In genomic region chr20:64225828-64226598, GRCh38 we compare ENCODE assay signal across 24 cellular contexts.
"Had no signal": no experiment of that assay in that cellular context is flagged by ENCODE, and none has a peak within 500 bp of the region (broad histone marks: within the 10 kb centered on the region; RNA-seq: fewer than 3 reads in every experiment).

No MANE protein-coding gene starts in this region.

- H3K4me3 Mint-ChIP-seq: activated CD4-positive, alpha-beta memory T cell treated with anti-CD3 and anti-CD28 coated beads for 36 hours; activated CD4-positive, alpha-beta T cell treated with anti-CD3 and anti-CD28 coated beads for 36 hours; brain; dendritic cell treated with granulocyte-macrophage colony-stimulating factor and Interleukin-4, amounts not matched to agents 40 ng/mL and 50 ng/mL, for 4 days; immature natural killer cell; neural crest cell; stimulated activated memory B cell treated with anti-CD40 and anti-IgM and Interleukin-4, amounts not matched to agents 10 μg/mL and 1 μg/mL and 100 μg/mL, for 72 hours; T-cell had no signal

- H3K9me3 Mint-ChIP-seq: activated CD4-positive, alpha-beta memory T cell treated with anti-CD3 and anti-CD28 coated beads for 36 hours; activated naive CD4-positive, alpha-beta T cell treated with anti-CD3 and anti-CD28 coated beads, Interleukin-2, amount 50 U/mL, for 72 hours; brain; dendritic cell treated with granulocyte-macrophage colony-stimulating factor and Interleukin-4, amounts not matched to agents 40 ng/mL and 50 ng/mL, for 4 days; immature natural killer cell; neural crest cell; stimulated activated memory B cell treated with anti-CD40 and anti-IgM and Interleukin-4, amounts not matched to agents 10 μg/mL and 1 μg/mL and 100 μg/mL, for 72 hours; T-cell had no signal

- ATAC-seq: activated CD4-positive, alpha-beta T cell treated with anti-CD3 and anti-CD28 coated beads for 36 hours; activated naive CD4-positive, alpha-beta T cell treated with anti-CD3 and anti-CD28 coated beads, Interleukin-2, amount 50 U/mL, for 72 hours; foreskin keratinocyte; psoas muscle; stimulated activated memory B cell treated with anti-CD40 and anti-IgM and Interleukin-4, amounts not matched to agents 10 μg/mL and 1 μg/mL and 100 μg/mL, for 72 hours; T-cell had no signal

- H3K4me1 Mint-ChIP-seq: stimulated activated memory B cell treated with anti-CD40 and anti-IgM and Interleukin-4, amounts not matched to agents 10 μg/mL and 1 μg/mL and 100 μg/mL, for 72 hours had no signal

- H3K27ac Mint-ChIP-seq: activated CD4-positive, alpha-beta memory T cell treated with anti-CD3 and anti-CD28 coated beads for 36 hours; activated CD4-positive, alpha-beta T cell treated with anti-CD3 and anti-CD28 coated beads for 36 hours; dendritic cell treated with granulocyte-macrophage colony-stimulating factor and Interleukin-4, amounts not matched to agents 40 ng/mL and 50 ng/mL, for 4 days; immature natural killer cell; stimulated activated memory B cell treated with anti-CD40 and anti-IgM and Interleukin-4, amounts not matched to agents 10 μg/mL and 1 μg/mL and 100 μg/mL, for 72 hours; T-cell had no signal

- H3K36me3 Mint-ChIP-seq: activated CD4-positive, alpha-beta memory T cell treated with anti-CD3 and anti-CD28 coated beads for 36 hours; activated naive CD4-positive, alpha-beta T cell treated with anti-CD3 and anti-CD28 coated beads, Interleukin-2, amount 50 U/mL, for 72 hours; immature natural killer cell; stimulated activated memory B cell treated with anti-CD40 and anti-IgM and Interleukin-4, amounts not matched to agents 10 μg/mL and 1 μg/mL and 100 μg/mL, for 72 hours; T-cell had no signal

- H3K4me3 ChIP-seq: lung, psoas muscle, sigmoid colon, SK-N-MC, transverse colon had no signal

- H3K27ac ChIP-seq: foreskin keratinocyte, psoas muscle, sigmoid colon, SK-N-MC, transverse colon had no signal

- DNase-seq: activated CD4-positive, alpha-beta memory T cell treated with anti-CD3 and anti-CD28 coated beads for 36 hours; activated CD4-positive, alpha-beta T cell treated with anti-CD3 and anti-CD28 coated beads for 36 hours; activated gamma-delta T cell; activated T-cell treated with anti-CD3 and anti-CD28 coated beads, Interleukin-2, amount 50 U/mL, for 48 hours; amygdala; cerebellar nuclear complex; effector memory CD4-positive, alpha-beta T cell; foreskin keratinocyte; head of caudate nucleus; immature natural killer cell; midbrain; psoas muscle; sigmoid colon; stimulated activated CD4-positive, alpha-beta T cell treated with anti-CD3 and anti-CD28 coated beads, Interleukin-12 subunit alpha, Interleukin-12 subunit beta, amount 100 ng/mL, for 4 hours; substantia nigra; T-cell; transverse colon had no signal

- H3K36me3 ChIP-seq: sigmoid colon, transverse colon had no signal

- H3K27me3 Mint-ChIP-seq: activated CD4-positive, alpha-beta memory T cell treated with anti-CD3 and anti-CD28 coated beads for 36 hours; activated CD4-positive, alpha-beta T cell treated with anti-CD3 and anti-CD28 coated beads for 36 hours; brain; dendritic cell treated with granulocyte-macrophage colony-stimulating factor and Interleukin-4, amounts not matched to agents 40 ng/mL and 50 ng/mL, for 4 days had no signal

- H3K27me3 ChIP-seq: sigmoid colon, transverse colon had no signal

- H3K9me3 ChIP-seq: psoas muscle, sigmoid colon, transverse colon had no signal
